25 cellular contexts compared by ENCODE assay signal in the genomic region with DNA sequence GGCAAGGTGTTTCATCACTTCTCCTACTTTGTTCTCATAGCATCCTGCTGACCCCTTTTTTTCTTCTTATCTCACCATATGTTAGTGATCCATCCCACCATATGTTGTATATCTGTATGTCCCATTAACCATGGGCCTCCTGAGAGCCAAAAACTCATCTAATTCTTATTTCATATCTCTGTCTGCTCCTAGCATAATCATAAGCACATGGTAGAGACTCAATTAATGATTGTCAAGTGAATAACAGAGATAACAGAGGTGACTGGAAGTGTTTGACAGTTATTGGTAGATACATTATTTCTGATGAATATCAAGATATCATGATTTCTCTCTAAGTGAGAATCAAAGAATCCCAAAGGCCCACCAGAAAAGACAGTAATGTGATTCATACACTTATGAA.
"Had no signal": no experiment of that assay in that cellular context is flagged by ENCODE, and none has a peak within 500 bp of the region (broad histone marks: within the 10 kb centered on the region; RNA-seq: fewer than 3 reads in every experiment).

No MANE protein-coding gene starts in this region.

- H3K9me3 ChIP-seq: colonic mucosa, esophagus muscularis mucosa, esophagus squamous epithelium, gastrocnemius medialis, gastroesophageal sphincter, heart left ventricle, heart right ventricle had no signal

- ATAC-seq: effector memory CD8-positive, alpha-beta T cell; esophagus mucosa; foreskin keratinocyte; gastrocnemius medialis; gastroesophageal sphincter; heart left ventricle; heart right ventricle had no signal

- H3K27ac ChIP-seq: colonic mucosa, coronary artery, dorsolateral prefrontal cortex, epithelial cell of prostate, esophagus muscularis mucosa, esophagus squamous epithelium, foreskin keratinocyte, gastrocnemius medialis, gastroesophageal sphincter, heart left ventricle, heart right ventricle, hepatocyte had no signal

- H3K4me1 ChIP-seq: colonic mucosa, esophagus muscularis mucosa, esophagus squamous epithelium, foreskin keratinocyte, gastrocnemius medialis, gastroesophageal sphincter, heart left ventricle had no signal

- DNase-seq: colonic mucosa; cortex of kidney; dermis blood vessel endothelial cell; dorsolateral prefrontal cortex; effector CD4-positive, alpha-beta T cell; effector CD8-positive, alpha-beta T cell; effector memory CD4-positive, alpha-beta T cell; effector memory CD8-positive, alpha-beta T cell; endodermal cell; erythroblast; esophagus squamous epithelium; foreskin fibroblast; foreskin keratinocyte; foreskin melanocyte; gastrocnemius medialis; glutamatergic neuron; head of caudate nucleus; heart left ventricle; heart right ventricle had no signal

- H3K4me2 ChIP-seq: hepatocyte had no signal

- H3K4me3 ChIP-seq: colonic mucosa, coronary artery, dorsolateral prefrontal cortex, esophagus muscularis mucosa, esophagus squamous epithelium, gastrocnemius medialis, gastroesophageal sphincter, heart left ventricle, heart right ventricle, hepatocyte had no signal

- H3K27me3 ChIP-seq: colonic mucosa, esophagus muscularis mucosa, esophagus squamous epithelium, foreskin keratinocyte, gastrocnemius medialis, gastroesophageal sphincter, heart left ventricle, heart right ventricle, hepatocyte had no signal

- H3K36me3 ChIP-seq: colonic mucosa, esophagus muscularis mucosa, esophagus squamous epithelium, gastrocnemius medialis, gastroesophageal sphincter, heart left ventricle, heart right ventricle had no signal

- H2AFZ ChIP-seq: hepatocyte had no signal

- H3K79me2 ChIP-seq: hepatocyte had no signal
